Comparison of ENCODE assay signal across 8 cellular contexts in the genomic region with DNA sequence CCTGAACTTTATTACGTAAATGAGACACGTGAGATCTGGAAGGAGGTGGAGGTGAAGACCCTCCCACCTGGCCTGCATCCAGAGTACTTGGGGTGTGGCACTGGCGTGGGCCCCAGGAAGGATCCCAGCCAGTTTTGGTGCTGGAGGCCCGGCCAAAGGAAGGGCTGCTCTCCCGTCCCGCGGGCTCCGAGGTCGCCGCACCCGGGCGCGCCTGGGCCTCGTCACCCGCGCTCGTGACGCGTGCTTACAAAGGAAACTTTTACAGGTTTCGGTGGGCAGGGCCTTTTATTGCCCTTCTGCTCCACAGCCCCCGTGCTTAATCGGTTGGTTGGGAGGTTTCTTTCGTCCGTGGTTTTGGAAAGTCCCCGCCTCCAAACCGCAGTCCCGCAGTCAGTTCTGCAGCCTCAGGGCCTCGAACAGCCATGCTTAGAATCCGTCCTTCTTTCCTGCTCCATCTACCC. TPM values are rescaled to one million over a fixed set of nuclear protein-coding genes. Genes with fewer than 3 reads are reported as not detected.
DNase-seq lines count a peak whose midpoint lies in the region; ATAC-seq and TF ChIP-seq lines count a peak whose summit lies in the region.

No MANE protein-coding gene starts in this region.

- H2AFZ ChIP-seq in Karpas-422 (ENCODE audit: low read length): no peak overlapping the region

- no peak for TF ChIP-seq CTCF in CD8-positive, alpha-beta T cell (IDR thresholded peaks at IDR 0.05)

- H3K4me1 ChIP-seq in CD8-positive, alpha-beta T cell (ENCODE audit: insufficient read depth, low read length): peaks cover 9% of the 10 kb centered on the region
- no peaks in the 10 kb centered on the region for H3K4me1 ChIP-seq in Karpas-422 (ENCODE audit: low read length)

- H4K20me1 ChIP-seq in Karpas-422 (ENCODE audit: insufficient read depth, low read depth, low read length): 0 out of 2 replicates have a peak, but pooled peaks cover 3% of the 10 kb centered on the region

- peak overlapping the region; percentile 37 for H3K27ac Mint-ChIP-seq in CD8-positive, alpha-beta T cell

- peaks cover 88% of the 10 kb centered on the region for H3K27me3 Mint-ChIP-seq in CD8-positive, alpha-beta T cell (ENCODE audit: low read depth)

- H3K9ac ChIP-seq in Karpas-422 (ENCODE audit: low read length): no peak overlapping the region

- intact Hi-C loops in CD8-positive, alpha-beta T cell (cut with DNase I, micrococcal nuclease): loop anchor here in 1 of 2 experiments (2.0 kb wide), 1 partner anchor 42 kb away; no protein-coding TSS in a partner anchor
- intact Hi-C loops in left colon (cut with DNase I, micrococcal nuclease): no loop called here

- H3K36me3 Mint-ChIP-seq in CD8-positive, alpha-beta T cell: no peaks in the 10 kb centered on the region

- H3K4me1 Mint-ChIP-seq in CD8-positive, alpha-beta T cell (ENCODE audit: low read depth): peaks cover 15% of the 10 kb centered on the region

- peak overlapping the region; percentile 42 for H3K4me3 Mint-ChIP-seq in CD8-positive, alpha-beta T cell

- no peak overlapping the region for H3K4me2 ChIP-seq in Karpas-422 (ENCODE audit: low read depth, low read length, poor library complexity, severe bottlenecking)

- DNase-seq in CD8-positive, alpha-beta T cell: peak in 6 of 7 experiments; percentile 15 to 67 (median 34)
- DNase-seq in Karpas-422 (peak; percentile 32), amniotic epithelial cell (ENCODE audit: low read depth) (peak; percentile 56), left colon (peak in 1 of 2 donors; percentile 38), NCI-H446 treated with DMSO at 0.1 percent for 48 hours (lab: John Stamatoyannopoulos, UW) (no peak), Kasumi-1 (lab: John Stamatoyannopoulos, UW) (no peak)
- peak; percentile 40 to 43 for DNase-seq in stimulated activated CD8-positive, alpha-beta memory T cell treated with anti-CD3 and anti-CD28 coated beads, Interleukin-15, amount 100 ng/mL, for 48 hours (ENCODE audit: low read depth in 2 of 2)

- ATAC-seq in CD8-positive, alpha-beta T cell: peak; percentile 72
- peak; percentile 62 for ATAC-seq in GM21528 (IDR thresholded peaks at IDR 0.05; ENCODE audit: low FRiP score, unreplicated experiment)
- peak; percentile 77 for ATAC-seq in left colon

- no peak overlapping the region for H3K27ac ChIP-seq in CD8-positive, alpha-beta T cell (ENCODE audit: low read depth, low read length)
- no peak overlapping the region for H3K27ac ChIP-seq in Karpas-422 (ENCODE audit: low read length)

- peak overlapping the region; percentile 30 for H3K4me3 ChIP-seq in CD8-positive, alpha-beta T cell (ENCODE audit: low read depth, low read length)
- no peak overlapping the region for H3K4me3 ChIP-seq in Karpas-422 (ENCODE audit: low read length)

- POLR2A ChIA-PET in CD8-positive, alpha-beta T cell (lab: Charles Lee): no interaction called here

- peaks cover 63% of the 10 kb centered on the region for H3K27me3 ChIP-seq in CD8-positive, alpha-beta T cell (ENCODE audit: insufficient read depth, low read length)
- H3K27me3 ChIP-seq in Karpas-422 (ENCODE audit: low read length): no peaks in the 10 kb centered on the region

- H3K9me3 ChIP-seq in CD8-positive, alpha-beta T cell (ENCODE audit: low read length): peaks cover 12% of the 10 kb centered on the region
- H3K9me3 ChIP-seq in Karpas-422 (ENCODE audit: low read length): no peaks in the 10 kb centered on the region

- H3K9me3 Mint-ChIP-seq in CD8-positive, alpha-beta T cell: peaks cover 15% of the 10 kb centered on the region

- H3K79me2 ChIP-seq in Karpas-422 (ENCODE audit: low read length): no peaks in the 10 kb centered on the region

- H3K9me2 ChIP-seq in Karpas-422 (replicated peaks; ENCODE audit: insufficient read depth, low read length): no peaks in the 10 kb centered on the region

- no peaks in the 10 kb centered on the region for H3K36me3 ChIP-seq in CD8-positive, alpha-beta T cell (ENCODE audit: insufficient read depth, low read length)
- peaks cover 25% of the 10 kb centered on the region for H3K36me3 ChIP-seq in Karpas-422 (ENCODE audit: insufficient read depth, low read length)

- CTCF ChIA-PET in CD8-positive, alpha-beta T cell (lab: Charles Lee): no interaction called here

RNA-seq across cellular contexts. Expression of a gene that starts 29.2 kb away (rescaled TPM):
- total RNA-seq in CD8-positive, alpha-beta T cell: 1 to 10 TPM in 1 of 2 experiments, under 1 TPM in 1; 0.95 to 1.7 TPM
- 88.7 and 254 TPM in 2 replicates for total RNA-seq in Karpas-422 (2014; rRNA removed; shearing (Covaris generic); ENCODE audit: low replicate concordance)
- 1 to 10 TPM in 1 of 2 donors, under 1 TPM in 1; 0.34 to 1.8 TPM for total RNA-seq in left colon

RNA-seq across cellular contexts. Expression of a gene that starts 29.6 kb away (rescaled TPM):
- total RNA-seq in CD8-positive, alpha-beta T cell: under 1 TPM in 1 of 2 experiments, not detected in 1; 0.71 TPM
- 14.5 and 35.3 TPM in 2 replicates for total RNA-seq in Karpas-422 (2014; rRNA removed; shearing (Covaris generic); ENCODE audit: low replicate concordance)
- 100 to 1,000 TPM; 108 to 124 TPM for total RNA-seq in left colon

RNA-seq across cellular contexts. Expression of a gene that starts 44.1 kb away (rescaled TPM):
- total RNA-seq in CD8-positive, alpha-beta T cell: not detected
- 2.0 and 4.3 TPM in 2 replicates for total RNA-seq in Karpas-422 (2014; rRNA removed; shearing (Covaris generic); ENCODE audit: low replicate concordance)
- 100 to 1,000 TPM; 158 to 160 TPM for total RNA-seq in left colon

Comparison
In these comparisons a context has a peak if more than half of its experiments do, and no peak if none do; other contexts are left out.
1. DNase-seq: peak in CD8-positive, alpha-beta T cell (6 of 7), Karpas-422 (single experiment), amniotic epithelial cell (single experiment) and stimulated activated CD8-positive, alpha-beta memory T cell treated with anti-CD3 and anti-CD28 coated beads, Interleukin-15, amount 100 ng/mL, for 48 hours (2 of 2); none in NCI-H446 treated with DMSO at 0.1 percent for 48 hours (single experiment) and Kasumi-1 (0 of 2).
2. RNA of a gene that starts 29.2 kb away (total RNA-seq): 88.7 to 254 TPM in Karpas-422; 0.34 to 1.8 TPM in left colon and 0.95 to 1.7 TPM in CD8-positive, alpha-beta T cell; every median in the first group is over 10 times any median in the second.
3. RNA of a gene that starts 44.1 kb away (total RNA-seq): 158 to 160 TPM in left colon; 2.0 to 4.3 TPM in Karpas-422 and not detected in CD8-positive, alpha-beta T cell; every median in the first group is over 10 times any median in the second.
4. Peak in every context shown above with its lines, with median percentiles within 50 percentile points of each other: ATAC-seq.